12 cellular contexts compared by ENCODE assay signal in the genomic region with DNA sequence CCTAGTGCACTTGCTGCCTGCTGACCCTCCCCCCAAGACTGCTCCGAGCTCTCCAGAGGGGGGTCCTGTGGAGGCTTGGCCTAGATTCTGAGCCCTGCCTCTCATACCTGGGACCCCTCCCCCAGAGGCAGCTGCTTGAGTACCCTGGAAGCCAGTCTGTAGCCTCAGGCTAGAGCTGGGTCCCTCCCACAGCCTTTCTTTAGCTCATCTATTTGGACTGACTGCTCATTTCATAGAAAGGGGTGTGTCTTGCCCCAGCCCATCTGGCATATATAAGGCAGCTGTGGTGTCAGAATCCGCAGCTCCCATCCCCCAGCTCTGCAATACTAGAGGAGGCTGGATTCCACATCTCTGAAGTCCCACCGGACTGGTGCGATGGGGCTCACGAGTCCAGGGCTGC. TPM values are rescaled to one million over a fixed set of nuclear protein-coding genes. Genes with fewer than 3 reads are reported as not detected.
DNase-seq lines count a peak whose midpoint lies in the region; TF ChIP-seq lines count a peak whose summit lies in the region.
"Had no signal": no experiment of that assay in that cellular context is flagged by ENCODE, and none has a peak within 500 bp of the region (broad histone marks: within the 10 kb centered on the region; RNA-seq: fewer than 3 reads in every experiment).

No MANE protein-coding gene starts in this region.

- TF ChIP-seq CTCF in epithelial cell of esophagus (IDR thresholded peaks at IDR 0.05; ENCODE audit: insufficient read depth, low read depth, low read length, missing control alignments) = no peak

- H3K4me2 ChIP-seq in skeletal muscle satellite cell (ENCODE audit: low read length) = peak overlapping the region; percentile 80

- H3K9me3 ChIP-seq in skeletal muscle satellite cell (replicated peaks; ENCODE audit: low read length) = no peaks in the 10 kb centered on the region
- H3K9me3 ChIP-seq: upper lobe of right lung had no signal

- H3K4me3 ChIP-seq in epithelial cell of esophagus (ENCODE audit: low read length) (no peak overlapping the region), skeletal muscle satellite cell (ENCODE audit: low read length) (no peak overlapping the region)
- H3K4me3 ChIP-seq: neural progenitor cell, upper lobe of right lung had no signal

- H3K4me1 ChIP-seq in skeletal muscle satellite cell (ENCODE audit: control insufficient read depth, insufficient read depth, low read length) = peaks cover 6% of the 10 kb centered on the region
- H3K4me1 ChIP-seq: upper lobe of right lung had no signal

- no peak overlapping the region for H3K9ac ChIP-seq in skeletal muscle satellite cell (ENCODE audit: low read depth, low read length)
- H3K9ac ChIP-seq: neural progenitor cell had no signal

- peaks cover 28% of the 10 kb centered on the region for H3K27me3 ChIP-seq in skeletal muscle satellite cell (ENCODE audit: control insufficient read depth, insufficient read depth, low read length)
- H3K27me3 ChIP-seq: neural progenitor cell, upper lobe of right lung had no signal

- peak; percentile 47 for DNase-seq in NCI-H748 (lab: John Stamatoyannopoulos, UW; ENCODE audit: unreplicated experiment)
- DNase-seq in NCI-H748 treated with DMSO at 0.1 percent for 48 hours (lab: John Stamatoyannopoulos, UW) = no peak
- DNase-seq in NCI-H2227 (lab: John Stamatoyannopoulos, UW; ENCODE audit: unreplicated experiment) = peak; percentile 74
- DNase-seq in epithelial cell of esophagus (ENCODE audit: low read depth) = peak; percentile 16
- DNase-seq in activated CD4-positive, alpha-beta T cell treated with anti-CD3 and anti-CD28 coated beads for 1 hour = no peak
- no peak for DNase-seq in hypothalamus (lab: John Stamatoyannopoulos, UW)
- no peak for DNase-seq in activated CD8-positive, alpha-beta memory T cell treated with anti-CD3 and anti-CD28 coated beads, Interleukin-2, amount 50 U/mL, for 4 hours
- DNase-seq: cerebellar nuclear complex, hippocampal formation, upper lobe of right lung had no signal

- H3K36me3 ChIP-seq in skeletal muscle satellite cell (ENCODE audit: insufficient read depth, low read length) = no peaks in the 10 kb centered on the region
- H3K36me3 ChIP-seq: neural progenitor cell, upper lobe of right lung had no signal

RNA-seq across cellular contexts. Expression of a gene that starts 26.1 kb away (rescaled TPM):
- 17.5 and 25.9 TPM in 2 replicates for total RNA-seq in skeletal muscle satellite cell (2012; rRNA removed)

RNA-seq across cellular contexts. Expression of a gene that starts 26.5 kb away (rescaled TPM):
- total RNA-seq in skeletal muscle satellite cell (2012; rRNA removed) = 14.6 and 21.8 TPM in 2 replicates

Comparison
In these comparisons a context has a peak if more than half of its experiments do, and no peak if none do; other contexts are left out.
1. DNase-seq: peak in NCI-H748 (single experiment), NCI-H2227 (single experiment) and epithelial cell of esophagus (single experiment); none in NCI-H748 treated with DMSO at 0.1 percent for 48 hours (single experiment), activated CD4-positive, alpha-beta T cell treated with anti-CD3 and anti-CD28 coated beads for 1 hour (single experiment), hypothalamus (0 of 51) and activated CD8-positive, alpha-beta memory T cell treated with anti-CD3 and anti-CD28 coated beads, Interleukin-2, amount 50 U/mL, for 4 hours (single experiment).